In the genomic region with DNA sequence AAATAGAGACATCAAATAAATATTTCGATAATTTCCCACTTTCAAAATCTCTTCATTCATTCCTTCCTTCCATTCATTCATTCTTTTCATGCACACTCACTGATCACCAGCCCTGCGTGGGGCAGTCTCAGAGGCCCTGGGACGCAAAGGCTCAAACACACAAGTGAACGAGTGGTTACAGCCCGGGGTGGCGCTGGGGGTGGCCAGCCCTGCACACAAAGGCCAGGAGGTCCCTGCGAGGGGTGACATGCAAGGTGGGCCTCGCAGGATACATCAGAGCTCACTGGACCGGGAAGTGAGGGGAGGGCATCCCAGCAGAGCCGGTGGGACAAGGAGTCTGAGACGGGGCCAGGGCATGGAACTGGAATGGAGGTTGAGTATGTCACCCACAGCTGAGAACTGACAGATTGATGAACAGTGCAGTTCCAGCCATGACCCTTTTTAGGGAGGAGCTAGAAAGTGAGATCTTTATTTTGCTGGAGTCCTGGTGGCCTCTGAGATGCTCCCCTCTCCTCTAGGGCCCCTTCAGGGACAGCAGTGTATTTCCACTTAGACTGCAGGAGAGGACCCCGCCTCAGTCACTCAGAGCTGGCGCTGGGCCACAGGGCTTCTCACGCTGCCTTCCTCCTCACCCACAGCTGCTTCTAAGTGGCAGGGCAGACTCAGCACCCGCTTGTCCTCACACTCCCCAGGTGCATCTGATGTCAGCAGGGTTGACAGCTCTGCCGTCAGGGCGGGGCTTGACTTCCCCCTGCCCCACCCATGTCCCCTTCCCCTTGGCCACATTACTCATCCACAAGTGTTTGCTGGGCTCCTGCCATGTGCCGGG, we compare ENCODE assay signal across 2 cellular contexts.
TF ChIP-seq lines count a peak whose summit lies in the region.

No MANE protein-coding gene starts in this region.

TF ChIP-seq in SK-N-SH, 30 proteins besides CTCF, POLR2A, EP300 and RAD21:
- TF ChIP-seq, protein P1, sequence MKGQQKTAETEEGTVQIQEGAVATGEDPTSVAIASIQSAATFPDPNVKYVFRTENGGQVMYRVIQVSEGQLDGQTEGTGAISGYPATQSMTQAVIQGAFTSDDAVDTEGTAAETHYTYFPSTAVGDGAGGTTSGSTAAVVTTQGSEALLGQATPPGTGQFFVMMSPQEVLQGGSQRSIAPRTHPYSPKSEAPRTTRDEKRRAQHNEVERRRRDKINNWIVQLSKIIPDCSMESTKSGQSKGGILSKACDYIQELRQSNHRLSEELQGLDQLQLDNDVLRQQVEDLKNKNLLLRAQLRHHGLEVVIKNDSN (IDR thresholded peaks at IDR 0.05; ENCODE audit: borderline replicate concordance, low read depth) = no peak
- TF ChIP-seq FOXM1 (IDR thresholded peaks at IDR 0.05; ENCODE audit: low read depth) = no peak
- no peak for TF ChIP-seq NRF1 (IDR thresholded peaks at IDR 0.05; ENCODE audit: low read depth, low read length)
- TF ChIP-seq, protein P2, sequence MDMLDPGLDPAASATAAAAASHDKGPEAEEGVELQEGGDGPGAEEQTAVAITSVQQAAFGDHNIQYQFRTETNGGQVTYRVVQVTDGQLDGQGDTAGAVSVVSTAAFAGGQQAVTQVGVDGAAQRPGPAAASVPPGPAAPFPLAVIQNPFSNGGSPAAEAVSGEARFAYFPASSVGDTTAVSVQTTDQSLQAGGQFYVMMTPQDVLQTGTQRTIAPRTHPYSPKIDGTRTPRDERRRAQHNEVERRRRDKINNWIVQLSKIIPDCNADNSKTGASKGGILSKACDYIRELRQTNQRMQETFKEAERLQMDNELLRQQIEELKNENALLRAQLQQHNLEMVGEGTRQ (IDR thresholded peaks at IDR 0.05; ENCODE audit: borderline replicate concordance, low read depth, low read length) = no peak
- no peak for TF ChIP-seq CHD2 (IDR thresholded peaks at IDR 0.05; ENCODE audit: low read length, partially characterized antibody)
- no peak for TF ChIP-seq FOXJ3 (CRISPR knock-in tag; IDR thresholded peaks at IDR 0.05)
- no peak for TF ChIP-seq FOSL2 (IDR thresholded peaks at IDR 0.05; ENCODE audit: borderline replicate concordance, low read depth)
- no peak for TF ChIP-seq ELF1 (IDR thresholded peaks at IDR 0.05)
- no peak for TF ChIP-seq SMC3 (IDR thresholded peaks at IDR 0.05; ENCODE audit: low read depth, low read length)
- no peak for TF ChIP-seq MXI1 (IDR thresholded peaks at IDR 0.05; ENCODE audit: low read depth, low read length)
- TF ChIP-seq MEF2A (IDR thresholded peaks at IDR 0.05; ENCODE audit: borderline replicate concordance, low read depth) = no peak
- TF ChIP-seq NFIC (IDR thresholded peaks at IDR 0.05; ENCODE audit: borderline replicate concordance) = no peak
- no peak for TF ChIP-seq TEAD4 (IDR thresholded peaks at IDR 0.05; ENCODE audit: borderline replicate concordance, insufficient read depth)
TF ChIP-seq in SK-N-SH: peak in this region for 0.

TF ChIP-seq in SK-N-SH treated with all-trans-retinoic acid at 6 μM for 48 hours, 23 proteins besides CTCF, POLR2A, EP300 and RAD21:
- TF ChIP-seq RARB (CRISPR knock-in tag; IDR thresholded peaks at IDR 0.05) = no peak
- TF ChIP-seq ZFP30 (CRISPR knock-in tag; IDR thresholded peaks at IDR 0.05) = no peak
- no peak for TF ChIP-seq ZNF70 (CRISPR knock-in tag; IDR thresholded peaks at IDR 0.05)
- TF ChIP-seq, protein P3, sequence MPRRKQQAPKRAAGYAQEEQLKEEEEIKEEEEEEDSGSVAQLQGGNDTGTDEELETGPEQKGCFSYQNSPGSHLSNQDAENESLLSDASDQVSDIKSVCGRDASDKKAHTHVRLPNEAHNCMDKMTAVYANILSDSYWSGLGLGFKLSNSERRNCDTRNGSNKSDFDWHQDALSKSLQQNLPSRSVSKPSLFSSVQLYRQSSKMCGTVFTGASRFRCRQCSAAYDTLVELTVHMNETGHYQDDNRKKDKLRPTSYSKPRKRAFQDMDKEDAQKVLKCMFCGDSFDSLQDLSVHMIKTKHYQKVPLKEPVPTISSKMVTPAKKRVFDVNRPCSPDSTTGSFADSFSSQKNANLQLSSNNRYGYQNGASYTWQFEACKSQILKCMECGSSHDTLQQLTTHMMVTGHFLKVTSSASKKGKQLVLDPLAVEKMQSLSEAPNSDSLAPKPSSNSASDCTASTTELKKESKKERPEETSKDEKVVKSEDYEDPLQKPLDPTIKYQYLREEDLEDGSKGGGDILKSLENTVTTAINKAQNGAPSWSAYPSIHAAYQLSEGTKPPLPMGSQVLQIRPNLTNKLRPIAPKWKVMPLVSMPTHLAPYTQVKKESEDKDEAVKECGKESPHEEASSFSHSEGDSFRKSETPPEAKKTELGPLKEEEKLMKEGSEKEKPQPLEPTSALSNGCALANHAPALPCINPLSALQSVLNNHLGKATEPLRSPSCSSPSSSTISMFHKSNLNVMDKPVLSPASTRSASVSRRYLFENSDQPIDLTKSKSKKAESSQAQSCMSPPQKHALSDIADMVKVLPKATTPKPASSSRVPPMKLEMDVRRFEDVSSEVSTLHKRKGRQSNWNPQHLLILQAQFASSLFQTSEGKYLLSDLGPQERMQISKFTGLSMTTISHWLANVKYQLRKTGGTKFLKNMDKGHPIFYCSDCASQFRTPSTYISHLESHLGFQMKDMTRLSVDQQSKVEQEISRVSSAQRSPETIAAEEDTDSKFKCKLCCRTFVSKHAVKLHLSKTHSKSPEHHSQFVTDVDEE (CRISPR knock-in tag; IDR thresholded peaks at IDR 0.05) = no peak
- no peak for TF ChIP-seq ZC3H10 (CRISPR knock-in tag; IDR thresholded peaks at IDR 0.05)
- no peak for TF ChIP-seq ZNF8 (CRISPR knock-in tag; IDR thresholded peaks at IDR 0.05)
